2 cellular contexts compared by ENCODE assay signal in genomic region chr1:38266197-38266520, GRCh38.
TF ChIP-seq lines count a peak whose summit lies in the region.

No MANE protein-coding gene starts in this region.

TF ChIP-seq in HepG2, 621 proteins besides CTCF, POLR2A, EP300 and RAD21 (continued from another document and continues in another):
- TF ChIP-seq UBTF (CRISPR knock-in tag; IDR thresholded peaks at IDR 0.05) = no peak
- no peak for TF ChIP-seq ZFP36 (IDR thresholded peaks at IDR 0.05; ENCODE audit: borderline replicate concordance, low read depth, low read length, partially characterized antibody)
- no peak for TF ChIP-seq MTF2 (CRISPR knock-in tag; IDR thresholded peaks at IDR 0.05; ENCODE audit: borderline replicate concordance)
- no peak for TF ChIP-seq ZNF580 (CRISPR knock-in tag; IDR thresholded peaks at IDR 0.05; ENCODE audit: borderline replicate concordance, low read depth)
- TF ChIP-seq KLF15 (CRISPR knock-in tag; IDR thresholded peaks at IDR 0.05; ENCODE audit: borderline replicate concordance) = no peak
- no peak for TF ChIP-seq ZBTB25 (CRISPR knock-in tag; IDR thresholded peaks at IDR 0.05)
- TF ChIP-seq HMG20B (CRISPR knock-in tag; conservative IDR thresholded peaks at IDR 0.05) = no peak
- TF ChIP-seq, protein P1, sequence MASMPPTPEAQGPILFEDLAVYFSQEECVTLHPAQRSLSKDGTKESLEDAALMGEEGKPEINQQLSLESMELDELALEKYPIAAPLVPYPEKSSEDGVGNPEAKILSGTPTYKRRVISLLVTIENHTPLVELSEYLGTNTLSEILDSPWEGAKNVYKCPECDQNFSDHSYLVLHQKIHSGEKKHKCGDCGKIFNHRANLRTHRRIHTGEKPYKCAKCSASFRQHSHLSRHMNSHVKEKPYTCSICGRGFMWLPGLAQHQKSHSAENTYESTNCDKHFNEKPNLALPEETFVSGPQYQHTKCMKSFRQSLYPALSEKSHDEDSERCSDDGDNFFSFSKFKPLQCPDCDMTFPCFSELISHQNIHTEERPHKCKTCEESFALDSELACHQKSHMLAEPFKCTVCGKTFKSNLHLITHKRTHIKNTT (CRISPR knock-in tag; IDR thresholded peaks at IDR 0.05) = no peak
- no peak for TF ChIP-seq LBX2 (CRISPR knock-in tag; IDR thresholded peaks at IDR 0.05; ENCODE audit: borderline replicate concordance)
- 0 out of 2 replicates have a peak, but pooled peaks have one; percentile 53 for TF ChIP-seq NR2F2 (IDR thresholded peaks at IDR 0.05; ENCODE audit: borderline replicate concordance, low read depth)
- TF ChIP-seq ZNF260 (CRISPR knock-in tag; IDR thresholded peaks at IDR 0.05; ENCODE audit: borderline replicate concordance, low read depth) = no peak
- 0 out of 4 replicates have a peak, but pooled peaks of 1 of the 2 experiments have one; percentile 26 for TF ChIP-seq KLF16 (CRISPR knock-in tag; IDR thresholded peaks at IDR 0.05)
- peak; percentile 12; the same call in 1 of the 2 replicates for TF ChIP-seq GABPB1 (CRISPR knock-in tag; IDR thresholded peaks at IDR 0.05)
- no peak for TF ChIP-seq ZNF275 (CRISPR knock-in tag; IDR thresholded peaks at IDR 0.05; ENCODE audit: borderline replicate concordance)
- TF ChIP-seq STAT5B (CRISPR knock-in tag; IDR thresholded peaks at IDR 0.05) = no peak
- no peak for TF ChIP-seq CHD2 (IDR thresholded peaks at IDR 0.05; ENCODE audit: low read depth, low read length)
- peak; percentile 44 for TF ChIP-seq SAP130 (CRISPR knock-in tag; IDR thresholded peaks at IDR 0.05; ENCODE audit: low read depth)
- peak; percentile 35; the same call in 1 of the 2 replicates for TF ChIP-seq TCF7 (IDR thresholded peaks at IDR 0.05; ENCODE audit: low read depth)
- no peak for TF ChIP-seq CREB1 (IDR thresholded peaks at IDR 0.05)
- peak; percentile 88 for TF ChIP-seq CREB1 (CRISPR knock-in tag; IDR thresholded peaks at IDR 0.05)
- TF ChIP-seq ZFP1 (CRISPR knock-in tag; IDR thresholded peaks at IDR 0.05) = no peak

TF ChIP-seq in H1, 55 proteins besides CTCF, POLR2A, EP300 and RAD21 (continued from another document):
- no peak for TF ChIP-seq BRCA1 (IDR thresholded peaks at IDR 0.05; ENCODE audit: low read depth, low read length)
- no peak for TF ChIP-seq SP1 (IDR thresholded peaks at IDR 0.05; ENCODE audit: low read depth, low read length)
- no peak for TF ChIP-seq POLR2AphosphoS5 (IDR thresholded peaks at IDR 0.05; ENCODE audit: low read depth, low read length)
- TF ChIP-seq, protein P2, sequence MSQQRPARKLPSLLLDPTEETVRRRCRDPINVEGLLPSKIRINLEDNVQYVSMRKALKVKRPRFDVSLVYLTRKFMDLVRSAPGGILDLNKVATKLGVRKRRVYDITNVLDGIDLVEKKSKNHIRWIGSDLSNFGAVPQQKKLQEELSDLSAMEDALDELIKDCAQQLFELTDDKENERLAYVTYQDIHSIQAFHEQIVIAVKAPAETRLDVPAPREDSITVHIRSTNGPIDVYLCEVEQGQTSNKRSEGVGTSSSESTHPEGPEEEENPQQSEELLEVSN (IDR thresholded peaks at IDR 0.05) = no peak
- no peak for TF ChIP-seq ZNF274 (IDR thresholded peaks at IDR 0.05; ENCODE audit: borderline replicate concordance, extremely low read depth, low read length)
- no peak for TF ChIP-seq CBX8 (IDR thresholded peaks at IDR 0.05; ENCODE audit: borderline replicate concordance, low read depth, low read length)
- no peak for TF ChIP-seq TCF12 (IDR thresholded peaks at IDR 0.05; ENCODE audit: low read depth, low read length)
- TF ChIP-seq SIN3A (conservative IDR thresholded peaks at IDR 0.05 in 1 of 2, IDR thresholded peaks at IDR 0.05 in 1 of 2; ENCODE audit: low read depth in 1 of 2, low read length in 2 of 2) = no peak
- no peak for TF ChIP-seq RXRA (IDR thresholded peaks at IDR 0.05; ENCODE audit: insufficient read depth, low read depth, low read length)
- TF ChIP-seq, protein P3, sequence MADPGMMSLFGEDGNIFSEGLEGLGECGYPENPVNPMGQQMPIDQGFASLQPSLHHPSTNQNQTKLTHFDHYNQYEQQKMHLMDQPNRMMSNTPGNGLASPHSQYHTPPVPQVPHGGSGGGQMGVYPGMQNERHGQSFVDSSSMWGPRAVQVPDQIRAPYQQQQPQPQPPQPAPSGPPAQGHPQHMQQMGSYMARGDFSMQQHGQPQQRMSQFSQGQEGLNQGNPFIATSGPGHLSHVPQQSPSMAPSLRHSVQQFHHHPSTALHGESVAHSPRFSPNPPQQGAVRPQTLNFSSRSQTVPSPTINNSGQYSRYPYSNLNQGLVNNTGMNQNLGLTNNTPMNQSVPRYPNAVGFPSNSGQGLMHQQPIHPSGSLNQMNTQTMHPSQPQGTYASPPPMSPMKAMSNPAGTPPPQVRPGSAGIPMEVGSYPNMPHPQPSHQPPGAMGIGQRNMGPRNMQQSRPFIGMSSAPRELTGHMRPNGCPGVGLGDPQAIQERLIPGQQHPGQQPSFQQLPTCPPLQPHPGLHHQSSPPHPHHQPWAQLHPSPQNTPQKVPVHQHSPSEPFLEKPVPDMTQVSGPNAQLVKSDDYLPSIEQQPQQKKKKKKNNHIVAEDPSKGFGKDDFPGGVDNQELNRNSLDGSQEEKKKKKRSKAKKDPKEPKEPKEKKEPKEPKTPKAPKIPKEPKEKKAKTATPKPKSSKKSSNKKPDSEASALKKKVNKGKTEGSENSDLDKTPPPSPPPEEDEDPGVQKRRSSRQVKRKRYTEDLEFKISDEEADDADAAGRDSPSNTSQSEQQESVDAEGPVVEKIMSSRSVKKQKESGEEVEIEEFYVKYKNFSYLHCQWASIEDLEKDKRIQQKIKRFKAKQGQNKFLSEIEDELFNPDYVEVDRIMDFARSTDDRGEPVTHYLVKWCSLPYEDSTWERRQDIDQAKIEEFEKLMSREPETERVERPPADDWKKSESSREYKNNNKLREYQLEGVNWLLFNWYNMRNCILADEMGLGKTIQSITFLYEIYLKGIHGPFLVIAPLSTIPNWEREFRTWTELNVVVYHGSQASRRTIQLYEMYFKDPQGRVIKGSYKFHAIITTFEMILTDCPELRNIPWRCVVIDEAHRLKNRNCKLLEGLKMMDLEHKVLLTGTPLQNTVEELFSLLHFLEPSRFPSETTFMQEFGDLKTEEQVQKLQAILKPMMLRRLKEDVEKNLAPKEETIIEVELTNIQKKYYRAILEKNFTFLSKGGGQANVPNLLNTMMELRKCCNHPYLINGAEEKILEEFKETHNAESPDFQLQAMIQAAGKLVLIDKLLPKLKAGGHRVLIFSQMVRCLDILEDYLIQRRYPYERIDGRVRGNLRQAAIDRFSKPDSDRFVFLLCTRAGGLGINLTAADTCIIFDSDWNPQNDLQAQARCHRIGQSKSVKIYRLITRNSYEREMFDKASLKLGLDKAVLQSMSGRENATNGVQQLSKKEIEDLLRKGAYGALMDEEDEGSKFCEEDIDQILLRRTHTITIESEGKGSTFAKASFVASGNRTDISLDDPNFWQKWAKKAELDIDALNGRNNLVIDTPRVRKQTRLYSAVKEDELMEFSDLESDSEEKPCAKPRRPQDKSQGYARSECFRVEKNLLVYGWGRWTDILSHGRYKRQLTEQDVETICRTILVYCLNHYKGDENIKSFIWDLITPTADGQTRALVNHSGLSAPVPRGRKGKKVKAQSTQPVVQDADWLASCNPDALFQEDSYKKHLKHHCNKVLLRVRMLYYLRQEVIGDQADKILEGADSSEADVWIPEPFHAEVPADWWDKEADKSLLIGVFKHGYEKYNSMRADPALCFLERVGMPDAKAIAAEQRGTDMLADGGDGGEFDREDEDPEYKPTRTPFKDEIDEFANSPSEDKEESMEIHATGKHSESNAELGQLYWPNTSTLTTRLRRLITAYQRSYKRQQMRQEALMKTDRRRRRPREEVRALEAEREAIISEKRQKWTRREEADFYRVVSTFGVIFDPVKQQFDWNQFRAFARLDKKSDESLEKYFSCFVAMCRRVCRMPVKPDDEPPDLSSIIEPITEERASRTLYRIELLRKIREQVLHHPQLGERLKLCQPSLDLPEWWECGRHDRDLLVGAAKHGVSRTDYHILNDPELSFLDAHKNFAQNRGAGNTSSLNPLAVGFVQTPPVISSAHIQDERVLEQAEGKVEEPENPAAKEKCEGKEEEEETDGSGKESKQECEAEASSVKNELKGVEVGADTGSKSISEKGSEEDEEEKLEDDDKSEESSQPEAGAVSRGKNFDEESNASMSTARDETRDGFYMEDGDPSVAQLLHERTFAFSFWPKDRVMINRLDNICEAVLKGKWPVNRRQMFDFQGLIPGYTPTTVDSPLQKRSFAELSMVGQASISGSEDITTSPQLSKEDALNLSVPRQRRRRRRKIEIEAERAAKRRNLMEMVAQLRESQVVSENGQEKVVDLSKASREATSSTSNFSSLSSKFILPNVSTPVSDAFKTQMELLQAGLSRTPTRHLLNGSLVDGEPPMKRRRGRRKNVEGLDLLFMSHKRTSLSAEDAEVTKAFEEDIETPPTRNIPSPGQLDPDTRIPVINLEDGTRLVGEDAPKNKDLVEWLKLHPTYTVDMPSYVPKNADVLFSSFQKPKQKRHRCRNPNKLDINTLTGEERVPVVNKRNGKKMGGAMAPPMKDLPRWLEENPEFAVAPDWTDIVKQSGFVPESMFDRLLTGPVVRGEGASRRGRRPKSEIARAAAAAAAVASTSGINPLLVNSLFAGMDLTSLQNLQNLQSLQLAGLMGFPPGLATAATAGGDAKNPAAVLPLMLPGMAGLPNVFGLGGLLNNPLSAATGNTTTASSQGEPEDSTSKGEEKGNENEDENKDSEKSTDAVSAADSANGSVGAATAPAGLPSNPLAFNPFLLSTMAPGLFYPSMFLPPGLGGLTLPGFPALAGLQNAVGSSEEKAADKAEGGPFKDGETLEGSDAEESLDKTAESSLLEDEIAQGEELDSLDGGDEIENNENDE (IDR thresholded peaks at IDR 0.05; ENCODE audit: insufficient replicate concordance, low read length) = no peak
- no peak for TF ChIP-seq CTBP2 (IDR thresholded peaks at IDR 0.05; ENCODE audit: borderline replicate concordance, insufficient read depth, insufficient read length, low read length)
- no peak for TF ChIP-seq KDM1A (IDR thresholded peaks at IDR 0.05; ENCODE audit: borderline replicate concordance, low read length)
- TF ChIP-seq BCL11A (IDR thresholded peaks at IDR 0.05; ENCODE audit: low read depth in 2 of 2, low read length in 2 of 2) = no peak
- no peak for TF ChIP-seq CHD2 (IDR thresholded peaks at IDR 0.05; ENCODE audit: low read length)
- TF ChIP-seq USF2 (IDR thresholded peaks at IDR 0.05; ENCODE audit: low read length) = no peak
- TF ChIP-seq TEAD4 (IDR thresholded peaks at IDR 0.05; ENCODE audit: low read depth, low read length) = no peak
